10 cellular contexts compared by ENCODE assay signal in the genomic region with DNA sequence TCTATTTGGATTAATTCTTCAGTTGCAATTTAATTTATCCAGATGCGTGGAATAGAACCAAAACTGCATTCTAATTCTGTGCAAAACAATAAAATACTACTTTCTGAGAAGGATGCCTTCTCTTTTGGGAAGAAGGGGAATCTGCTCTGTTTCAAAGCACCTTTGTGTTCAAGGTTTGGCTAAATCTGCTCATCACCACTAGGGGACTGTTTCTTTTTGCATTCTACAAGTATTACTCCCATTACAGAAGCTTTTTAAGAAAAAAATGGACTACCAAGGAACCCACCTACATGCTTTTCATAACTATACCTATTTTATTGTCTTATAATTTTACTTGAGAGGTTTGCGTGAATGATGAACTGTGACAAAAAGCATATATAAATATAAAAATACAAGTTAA. TPM values are rescaled to one million over a fixed set of nuclear protein-coding genes. Genes with fewer than 3 reads are reported as not detected.
DNase-seq lines count a peak whose midpoint lies in the region; ATAC-seq, FAIRE-seq and TF ChIP-seq lines count a peak whose summit lies in the region.
"Had no signal": no experiment of that assay in that cellular context is flagged by ENCODE, and none has a peak within 500 bp of the region (broad histone marks: within the 10 kb centered on the region; RNA-seq: fewer than 3 reads in every experiment).

No MANE protein-coding gene starts in this region.

- peaks cover 2 to 4% of the 10 kb centered on the region in 2 donors for H3K4me1 ChIP-seq in small intestine (ENCODE audit: control insufficient read depth in 2 of 2, insufficient read depth in 1 of 2, low read depth in 1 of 2, low read length in 1 of 2)

- no peak overlapping the region for H3K27ac Mint-ChIP-seq in activated CD4-positive, alpha-beta memory T cell treated with anti-CD3 and anti-CD28 coated beads, Interleukin-2, amount 10 ng/mL, durations not matched to agents 7 days and 5 days

- H3K4me1 Mint-ChIP-seq in activated CD4-positive, alpha-beta memory T cell treated with anti-CD3 and anti-CD28 coated beads, Interleukin-2, amount 10 ng/mL, durations not matched to agents 7 days and 5 days = peaks cover 29% of the 10 kb centered on the region

- H3K27me3 Mint-ChIP-seq in activated CD4-positive, alpha-beta memory T cell treated with anti-CD3 and anti-CD28 coated beads, Interleukin-2, amount 10 ng/mL, durations not matched to agents 7 days and 5 days = no peaks in the 10 kb centered on the region

- H3K4me3 ChIP-seq in AG04450 (ENCODE audit: low read depth, low read length) (no peak overlapping the region), fibroblast of villous mesenchyme (ENCODE audit: low read depth, low read length) (no peak overlapping the region), small intestine (ENCODE audit: low read depth in 1 of 2, low read length in 2 of 2) (no peak overlapping the region)

- WGBS in small intestine, 3 donors = 93 to 94% (median 94%) methylated on average over 2 of the region's 2 CpGs

- CTCF ChIA-PET in AG04450 (lab: Charles Lee) = interaction anchor here (1.4 to 2.7 kb wide), 5 partner anchors 9 to 256 kb away, joined by 4 to 11 read pairs (median 6); no protein-coding TSS in a partner anchor
- CTCF ChIA-PET in activated CD4-positive, alpha-beta memory T cell treated with anti-CD3 and anti-CD28 coated beads, Interleukin-2, amount 10 ng/mL, durations not matched to agents 7 days and 5 days (lab: Charles Lee) = interaction anchor here (1.0 to 1.5 kb wide), 9 partner anchors 9 to 256 kb away, joined by 3 to 8 read pairs (median 3); no protein-coding TSS in a partner anchor

- POLR2A ChIA-PET in AG04450 (lab: Yijun Ruan, JAX) = no interaction called here
- POLR2A ChIA-PET in activated CD4-positive, alpha-beta memory T cell treated with anti-CD3 and anti-CD28 coated beads, Interleukin-2, amount 10 ng/mL, durations not matched to agents 7 days and 5 days (lab: Charles Lee) = interaction anchor here (0.7 to 3.6 kb wide), 3 partner anchors 9 to 160 kb away, joined by 3 to 14 read pairs (median 4); no protein-coding TSS in a partner anchor

- TF ChIP-seq CTCF in AG04450 (IDR thresholded peaks at IDR 0.05; ENCODE audit: low read depth, low read length) (peak; percentile 55), fibroblast of villous mesenchyme (IDR thresholded peaks at IDR 0.05; ENCODE audit: insufficient read depth, low read depth, low read length) (peak; percentile 48)

- no peak for FAIRE-seq in small intestine (lab: Jason Lieb, UNC)
- no peak for FAIRE-seq in frontal cortex (lab: Jason Lieb, UNC)

- H3K27me3 ChIP-seq in AG04450 (ENCODE audit: control insufficient read depth, insufficient read depth, low read length) (no peaks in the 10 kb centered on the region), small intestine (ENCODE audit: control insufficient read depth in 2 of 2, insufficient read depth in 2 of 2, low read length in 2 of 2) (no peaks in the 10 kb centered on the region)

- no peaks in the 10 kb centered on the region for H3K9me3 Mint-ChIP-seq in activated CD4-positive, alpha-beta memory T cell treated with anti-CD3 and anti-CD28 coated beads, Interleukin-2, amount 10 ng/mL, durations not matched to agents 7 days and 5 days

- H3K36me3 Mint-ChIP-seq in activated CD4-positive, alpha-beta memory T cell treated with anti-CD3 and anti-CD28 coated beads, Interleukin-2, amount 10 ng/mL, durations not matched to agents 7 days and 5 days (ENCODE audit: low read depth) = peaks cover 58% of the 10 kb centered on the region

- H3K9me3 ChIP-seq in AG04450 (ENCODE audit: control insufficient read depth, insufficient read depth, low read length) (no peaks in the 10 kb centered on the region), small intestine (ENCODE audit: control insufficient read depth, low read depth) (no peaks in the 10 kb centered on the region)

- DNase-seq in AG04450 (ENCODE audit: low read depth, low spot score) = no peak
- DNase-seq in GM03348 (ENCODE audit: low spot score) = peak; percentile 9
- DNase-seq in RKO (ENCODE audit: low spot score) = peak; percentile 26
- no peak for DNase-seq in fibroblast of villous mesenchyme (ENCODE audit: low read depth)
- no peak for DNase-seq in small intestine
- DNase-seq in frontal cortex (ENCODE audit: low spot score in 2 of 2) = no peak
- DNase-seq in activated CD4-positive, alpha-beta memory T cell treated with anti-CD3 and anti-CD28 coated beads, Interleukin-2, amount 10 ng/mL, durations not matched to agents 7 days and 5 days = no peak
- DNase-seq: NCI-H1105 treated with DMSO at 0.1 percent for 48 hours, SHP77 had no signal

- ATAC-seq in HG02610 (IDR thresholded peaks at IDR 0.05; ENCODE audit: unreplicated experiment) = no peak

- H3K27ac ChIP-seq in AG04450 (ENCODE audit: low read depth, low read length) (no peak overlapping the region), small intestine (ENCODE audit: low read depth in 1 of 2, low read length in 1 of 2) (no peak overlapping the region)

- H3K36me3 ChIP-seq in small intestine (ENCODE audit: control insufficient read depth in 2 of 2, insufficient read depth in 2 of 2, low read length in 2 of 2) = peaks cover 4 to 5% of the 10 kb centered on the region in 2 donors

- H3K4me3 Mint-ChIP-seq in activated CD4-positive, alpha-beta memory T cell treated with anti-CD3 and anti-CD28 coated beads, Interleukin-2, amount 10 ng/mL, durations not matched to agents 7 days and 5 days = no peak overlapping the region

RNA-seq across cellular contexts. Expression of gene MRPS6, which starts 18.2 kb away (rescaled TPM):
- polyA plus RNA-seq in AG04450 (2011; rRNA removed) = 31.4 and 35.8 TPM in 2 replicates
- polyA minus RNA-seq in AG04450 (2011; rRNA and poly(A)+ RNA removed) = 10.4 and 14.3 TPM in 2 replicates
- 31.2 and 51.4 TPM in 2 replicates for total RNA-seq in fibroblast of villous mesenchyme
- polyA plus RNA-seq in small intestine = 10 to 100 TPM; 47.0 to 59.7 (median 57.8) TPM
- total RNA-seq in frontal cortex = 20.0 TPM
- total RNA-seq in activated CD4-positive, alpha-beta memory T cell treated with anti-CD3 and anti-CD28 coated beads, Interleukin-2, amount 10 ng/mL, durations not matched to agents 7 days and 5 days = 10 to 100 TPM; 75.2 to 79.2 TPM

RNA-seq across cellular contexts. Expression of gene SLC5A3, which starts 18.2 kb away (rescaled TPM):
- polyA plus RNA-seq in AG04450 (2011; rRNA removed) (7.1 and 9.5 TPM in 2 replicates), small intestine (1 to 10 TPM in 1 of 3 donors, under 1 TPM in 2; 0.54 to 2.2 (median 0.89) TPM)
- polyA minus RNA-seq in AG04450 (2011; rRNA and poly(A)+ RNA removed) = 18.4 and 30.6 TPM in 2 replicates
- total RNA-seq in fibroblast of villous mesenchyme (31.6 and 142 TPM in 2 replicates), frontal cortex (54.2 TPM)
- 10 to 100 TPM; 23.3 to 26.0 TPM for total RNA-seq in activated CD4-positive, alpha-beta memory T cell treated with anti-CD3 and anti-CD28 coated beads, Interleukin-2, amount 10 ng/mL, durations not matched to agents 7 days and 5 days

Comparison
In these comparisons a context has a peak if more than half of its experiments do, and no peak if none do; other contexts are left out.
1. DNase-seq: peak in GM03348 (single experiment) and RKO (single experiment); none in AG04450 (single experiment), fibroblast of villous mesenchyme (single experiment), small intestine (single experiment), frontal cortex (0 of 2) and activated CD4-positive, alpha-beta memory T cell treated with anti-CD3 and anti-CD28 coated beads, Interleukin-2, amount 10 ng/mL, durations not matched to agents 7 days and 5 days (single experiment).